Comparison of ENCODE assay signal across 16 cellular contexts in genomic region chr14:93736378-93737014, GRCh38. TPM values are rescaled to one million over a fixed set of nuclear protein-coding genes. Genes with fewer than 3 reads are reported as not detected.
DNase-seq lines count a peak whose midpoint lies in the region; ATAC-seq and TF ChIP-seq lines count a peak whose summit lies in the region.
"Had no signal": no experiment of that assay in that cellular context is flagged by ENCODE, and none has a peak within 500 bp of the region (broad histone marks: within the 10 kb centered on the region; RNA-seq: fewer than 3 reads in every experiment).

No MANE protein-coding gene starts in this region.

- peak; percentile 73 for DNase-seq in 8988T
- peak; percentile 4 for DNase-seq in GM12865 (ENCODE audit: low read depth)
- no peak for DNase-seq in left ventricle myocardium inferior
- DNase-seq in CD14-positive monocyte (ENCODE audit: low spot score) = no peak
- DNase-seq in NCI-H2107 (lab: John Stamatoyannopoulos, UW) = no peak
- no peak for DNase-seq in T-cell
- no peak for DNase-seq in substantia nigra (lab: John Stamatoyannopoulos, UW)
- DNase-seq: activated T-cell treated with anti-CD3 and anti-CD28 coated beads, Interleukin-2, amount 50 U/mL, for 4 hours; anterior cingulate cortex; effector CD4-positive, alpha-beta T cell; KG1; NCI-H2171 treated with DMSO at 0.1 percent for 48 hours; stimulated activated CD8-positive, alpha-beta memory T cell treated with anti-CD3 and anti-CD28 coated beads, Interleukin-4, amount 100 ng/mL, for 48 hours had no signal

- H3K4me3 ChIP-seq in GM12865 (ENCODE audit: low read depth, low read length) (no peak overlapping the region), OCI-LY3 (ENCODE audit: low read length) (no peak overlapping the region), left ventricle myocardium inferior (no peak overlapping the region)
- H3K4me3 ChIP-seq: BLaER1 had no signal

- no peak for ATAC-seq in T-cell (replicated peaks in 1 of 4)
- ATAC-seq: activated T-cell treated with anti-CD3 and anti-CD28 coated beads, Interleukin-2, amount 50 U/mL, for 4 hours had no signal

- H3K36me3 ChIP-seq in OCI-LY3 (replicated peaks; ENCODE audit: low read depth, low read length) (no peaks in the 10 kb centered on the region), left ventricle myocardium inferior (no peaks in the 10 kb centered on the region)
- H3K36me3 ChIP-seq: BLaER1 had no signal

- H3K27ac ChIP-seq in OCI-LY3 (ENCODE audit: low read length) = no peak overlapping the region
- H3K27ac ChIP-seq in left ventricle myocardium inferior (replicated peaks) = no peak overlapping the region
- no peak overlapping the region for H3K27ac ChIP-seq in substantia nigra (ENCODE audit: low read depth, low read length, poor library complexity, severe bottlenecking)
- H3K27ac ChIP-seq: BLaER1 had no signal

- no peaks in the 10 kb centered on the region for H3K9me3 ChIP-seq in OCI-LY3 (ENCODE audit: insufficient read depth, low read length)
- no peaks in the 10 kb centered on the region for H3K9me3 ChIP-seq in left ventricle myocardium inferior (replicated peaks)
- H3K9me3 ChIP-seq: BLaER1 had no signal

- no peaks in the 10 kb centered on the region for H4K20me1 ChIP-seq in OCI-LY3 (ENCODE audit: insufficient read depth, low read length)
- H4K20me1 ChIP-seq: BLaER1 had no signal

- H3K9ac ChIP-seq in OCI-LY3 (ENCODE audit: low read length) = no peak overlapping the region
- H3K9ac ChIP-seq: BLaER1 had no signal

- no peaks in the 10 kb centered on the region for H3K4me1 ChIP-seq in OCI-LY3 (ENCODE audit: low read length)
- H3K4me1 ChIP-seq in left ventricle myocardium inferior = no peaks in the 10 kb centered on the region

- H3K4me1 Mint-ChIP-seq in CD14-positive monocyte (no peaks in the 10 kb centered on the region), T-cell (no peaks in the 10 kb centered on the region)

- H3K79me2 ChIP-seq in OCI-LY3 (ENCODE audit: low read length) = no peaks in the 10 kb centered on the region

- no peak overlapping the region for H3K4me3 Mint-ChIP-seq in CD14-positive monocyte
- H3K4me3 Mint-ChIP-seq in T-cell = no peak overlapping the region
- H3K4me3 Mint-ChIP-seq: activated T-cell treated with anti-CD3 and anti-CD28 coated beads, Interleukin-2, amount 50 U/mL, for 4 hours had no signal

- H3K27me3 ChIP-seq in OCI-LY3 (ENCODE audit: low read depth, low read length) = peaks cover 17% of the 10 kb centered on the region
- no peaks in the 10 kb centered on the region for H3K27me3 ChIP-seq in left ventricle myocardium inferior (ENCODE audit: low read depth)
- H3K27me3 ChIP-seq: BLaER1 had no signal

- H3K4me2 ChIP-seq in OCI-LY3 (ENCODE audit: low read length) = no peak overlapping the region
- H3K4me2 ChIP-seq: BLaER1 had no signal

- H3K27me3 Mint-ChIP-seq in CD14-positive monocyte (ENCODE audit: low read depth in 3 of 3) = peaks cover 2 to 7% (median 4%) of the 10 kb centered on the region in 3 donors
- H3K27me3 Mint-ChIP-seq in T-cell = peaks cover 8 to 14% of the 10 kb centered on the region in 2 donors

- CTCF ChIA-PET in T-cell (lab: Charles Lee) = no interaction called here

- intact Hi-C loops in left ventricle myocardium inferior (cut with micrococcal nuclease) = no loop called here
- intact Hi-C loops in CD14-positive monocyte (cut with micrococcal nuclease) = no loop called here

- no peak overlapping the region for H3K27ac Mint-ChIP-seq in CD14-positive monocyte
- no peak overlapping the region for H3K27ac Mint-ChIP-seq in T-cell

- POLR2A ChIA-PET in T-cell (lab: Charles Lee) = no interaction called here

- no peak overlapping the region for H2AFZ ChIP-seq in OCI-LY3 (ENCODE audit: low read depth, low read length)

- H3K9me3 Mint-ChIP-seq in CD14-positive monocyte = peaks cover 0 to 2% (median 0%) of the 10 kb centered on the region in 7 donors
- H3K9me3 Mint-ChIP-seq in T-cell = no peaks in the 10 kb centered on the region
- H3K9me3 Mint-ChIP-seq: activated T-cell treated with anti-CD3 and anti-CD28 coated beads, Interleukin-2, amount 50 U/mL, for 4 hours had no signal

- H3K36me3 Mint-ChIP-seq in CD14-positive monocyte = no peaks in the 10 kb centered on the region
- no peaks in the 10 kb centered on the region for H3K36me3 Mint-ChIP-seq in T-cell

- no peak for TF ChIP-seq CTCF in GM12865 (IDR thresholded peaks at IDR 0.05; ENCODE audit: insufficient read depth, low read depth, low read length, missing control alignments)
- peak; percentile 53 for TF ChIP-seq CTCF in OCI-LY3 (IDR thresholded peaks at IDR 0.05; ENCODE audit: low read depth, low read length)
- TF ChIP-seq CTCF in left ventricle myocardium inferior (IDR thresholded peaks at IDR 0.05; ENCODE audit: borderline replicate concordance) = peak; percentile 61
- no peak for TF ChIP-seq CTCF in CD14-positive monocyte (IDR thresholded peaks at IDR 0.05)

RNA-seq across cellular contexts. Expression of gene PRIMA1, which starts 51.8 kb away (rescaled TPM):
- total RNA-seq in left ventricle myocardium inferior = 7.3 TPM
- polyA plus RNA-seq in CD14-positive monocyte = not detected
- not detected for total RNA-seq in T-cell
- total RNA-seq: activated T-cell treated with anti-CD3 and anti-CD28 coated beads, Interleukin-2, amount 50 U/mL, for 4 hours had no signal
- polyA plus RNA-seq: neural cell had no signal

Comparison
In these comparisons a context has a peak if more than half of its experiments do, and no peak if none do; other contexts are left out.
1. DNase-seq: peak in 8988T (single experiment) and GM12865 (single experiment); none in left ventricle myocardium inferior (single experiment), CD14-positive monocyte (single experiment), NCI-H2107 (single experiment), T-cell (0 of 34) and substantia nigra (0 of 49).
2. CTCF ChIP-seq: peak in OCI-LY3 (single experiment) and left ventricle myocardium inferior (single experiment); none in GM12865 (single experiment) and CD14-positive monocyte (single experiment).